1 cellular context compared by ENCODE assay signal in genomic region chr16:72093448-72094265, GRCh38.
TF ChIP-seq lines count a peak whose summit lies in the region.

TSS of gene DHX38 (plus strand) at chr16:72093847. CDS start at chr16:72096158, 2,311 bp downstream.
TSS of gene TXNL4B (minus strand) at chr16:72093620. CDS start at chr16:72090749, 2,871 bp downstream.

TF ChIP-seq in GM12878, 131 proteins besides CTCF, POLR2A, EP300 and RAD21 (continued from another document and continues in another):
- TF ChIP-seq NKRF (conservative IDR thresholded peaks at IDR 0.05): peak; percentile 81
- no peak for TF ChIP-seq ESRRA (IDR thresholded peaks at IDR 0.05; ENCODE audit: low read length)
- TF ChIP-seq CBFB (IDR thresholded peaks at IDR 0.05; ENCODE audit: low read depth): peak; percentile 60; the same call in 1 of the 2 replicates
- TF ChIP-seq EZH2 (IDR thresholded peaks at IDR 0.05; ENCODE audit: borderline replicate concordance, control insufficient read depth, low read depth, low read length): no peak
- TF ChIP-seq NRF1 (conservative IDR thresholded peaks at IDR 0.05; ENCODE audit: low read depth, low read length): 0 out of 2 replicates have a peak, but pooled peaks have one; percentile 14
- TF ChIP-seq SIX5 (IDR thresholded peaks at IDR 0.05; ENCODE audit: low read depth, low read length, severe bottlenecking): peak; percentile 70
- TF ChIP-seq ZSCAN29 (IDR thresholded peaks at IDR 0.05): no peak
- peak; percentile 91 for TF ChIP-seq PKNOX1 (IDR thresholded peaks at IDR 0.05)
- no peak for TF ChIP-seq ZBTB4 (CRISPR knock-in tag; IDR thresholded peaks at IDR 0.05)
- peak; percentile 58; the same call in 1 of the 2 replicates for TF ChIP-seq SMAD5 (IDR thresholded peaks at IDR 0.05; ENCODE audit: low read depth)
- no peak for TF ChIP-seq WRNIP1 (IDR thresholded peaks at IDR 0.05; ENCODE audit: borderline replicate concordance, low read depth, low read length)
- peak; percentile 27 for TF ChIP-seq FOS (IDR thresholded peaks at IDR 0.05; ENCODE audit: borderline replicate concordance, extremely low read depth, insufficient read length)
- no peak for TF ChIP-seq IRF4 (IDR thresholded peaks at IDR 0.05; ENCODE audit: low read depth, low read length)
- TF ChIP-seq SP1 (IDR thresholded peaks at IDR 0.05; ENCODE audit: low read depth, low read length): peak; percentile 86
- TF ChIP-seq RBBP5 (conservative IDR thresholded peaks at IDR 0.05): 0 out of 2 replicates have a peak, but pooled peaks have one; percentile 39
- peak; percentile 31; the same call in 1 of the 2 replicates for TF ChIP-seq TARDBP (IDR thresholded peaks at IDR 0.05; ENCODE audit: borderline replicate concordance)
- no peak for TF ChIP-seq MEF2B (IDR thresholded peaks at IDR 0.05; ENCODE audit: partially characterized antibody, poor library complexity, severe bottlenecking)
- TF ChIP-seq GABPA (IDR thresholded peaks at IDR 0.05; ENCODE audit: low read depth): peak; percentile 96
- TF ChIP-seq SREBF1 (IDR thresholded peaks at IDR 0.05; ENCODE audit: low read length): no peak
- no peak for TF ChIP-seq NR2C2 (IDR thresholded peaks at IDR 0.05; ENCODE audit: borderline replicate concordance, control insufficient read depth, insufficient read length, low read depth)
- peak; percentile 71 for TF ChIP-seq CEBPZ (IDR thresholded peaks at IDR 0.05; ENCODE audit: low read depth, low read length)
- TF ChIP-seq NBN (IDR thresholded peaks at IDR 0.05): peak; percentile 77; the same call in 1 of the 2 replicates
- TF ChIP-seq CHD4 (IDR thresholded peaks at IDR 0.05): no peak
- TF ChIP-seq ZNF687 (IDR thresholded peaks at IDR 0.05): no peak
- TF ChIP-seq ZNF207 (IDR thresholded peaks at IDR 0.05; ENCODE audit: borderline replicate concordance): no peak
- TF ChIP-seq ZBTB11 (CRISPR knock-in tag; IDR thresholded peaks at IDR 0.05): no peak; the same call in 1 of the 2 replicates
- peak; percentile 4; the same call in 1 of the 3 replicates for TF ChIP-seq POU2F2 (IDR thresholded peaks at IDR 0.05; ENCODE audit: borderline replicate concordance, low read depth, low read length)
- TF ChIP-seq SUZ12 (IDR thresholded peaks at IDR 0.05; ENCODE audit: unreplicated experiment): no peak
- TF ChIP-seq TBL1XR1 (IDR thresholded peaks at IDR 0.05; ENCODE audit: low read depth, low read length): no peak
- no peak for TF ChIP-seq BCL11A (IDR thresholded peaks at IDR 0.05; ENCODE audit: low read depth, low read length)
- no peak for TF ChIP-seq ZBTB33 (IDR thresholded peaks at IDR 0.05)
- TF ChIP-seq CHD1 (IDR thresholded peaks at IDR 0.05; ENCODE audit: low read depth, low read length): no peak
- no peak for TF ChIP-seq STAT3 (IDR thresholded peaks at IDR 0.05; ENCODE audit: low read depth, low read length)
- peak; percentile 78 for TF ChIP-seq HCFC1 (IDR thresholded peaks at IDR 0.05; ENCODE audit: low read length)
- TF ChIP-seq FOXM1 (IDR thresholded peaks at IDR 0.05; ENCODE audit: low read depth, low read length): no peak
- peak; percentile 72 for TF ChIP-seq IRF3 (IDR thresholded peaks at IDR 0.05)
- TF ChIP-seq USF2 (IDR thresholded peaks at IDR 0.05; ENCODE audit: borderline replicate concordance, low read depth, low read length): no peak
- no peak for TF ChIP-seq SMARCA5 (IDR thresholded peaks at IDR 0.05)
